Comparison of ENCODE assay signal across 19 cellular contexts in the genomic region with DNA sequence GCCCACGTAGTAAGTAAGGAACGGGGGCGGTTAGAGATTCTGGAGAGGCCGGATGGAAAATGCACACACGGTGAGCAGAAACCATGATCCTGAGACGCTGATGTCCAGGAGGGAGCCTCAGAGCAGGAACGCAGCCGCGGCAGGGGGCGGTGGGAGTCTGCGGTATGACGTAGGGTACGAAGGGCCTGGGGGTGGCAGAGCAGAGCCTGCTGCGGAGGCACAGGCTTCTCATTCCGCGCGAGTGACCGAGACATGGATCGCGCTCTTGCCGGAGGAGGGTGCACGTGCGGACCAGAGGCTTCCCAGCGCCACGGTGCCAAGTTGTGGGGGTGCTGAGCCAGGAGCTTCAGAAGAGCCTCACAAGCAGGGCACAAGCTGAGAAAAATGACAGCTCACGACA.
DNase-seq lines count a peak whose midpoint lies in the region; ATAC-seq and TF ChIP-seq lines count a peak whose summit lies in the region.
"Had no signal": no experiment of that assay in that cellular context is flagged by ENCODE, and none has a peak within 500 bp of the region (broad histone marks: within the 10 kb centered on the region; RNA-seq: fewer than 3 reads in every experiment).

No MANE protein-coding gene starts in this region.

- H3K27me3 ChIP-seq in cardiac muscle cell (no peaks in the 10 kb centered on the region), heart left ventricle (no peaks in the 10 kb centered on the region), dorsolateral prefrontal cortex (no peaks in the 10 kb centered on the region), mesendoderm (ENCODE audit: insufficient read depth, low read length, poor library complexity) (no peaks in the 10 kb centered on the region)

- H3K27ac ChIP-seq in cardiac muscle cell (peak overlapping the region; percentile 91), heart left ventricle (no peak overlapping the region), dorsolateral prefrontal cortex (no peak overlapping the region), mesendoderm (ENCODE audit: low read depth, low read length) (no peak overlapping the region)
- H3K27ac ChIP-seq: 22Rv1, GM23248, KMS-11, PC-9 had no signal

- H3K4me2 ChIP-seq in mesendoderm (ENCODE audit: low read length) = peak overlapping the region; percentile 86
- H3K4me2 ChIP-seq: KMS-11, PC-9 had no signal

- 95 to 99% (median 96%) methylated on average over 26 of the region's 26 CpGs for WGBS in heart left ventricle, 4 donors
- no CpG with 5 or more reads among the region's 26 CpGs for WGBS in mesendoderm (ENCODE audit: extremely low coverage, insufficient coverage, low lambda C conversion rate)

- no peak overlapping the region for H2BK15ac ChIP-seq in mesendoderm (replicated peaks; ENCODE audit: low read depth)

- TF ChIP-seq CTCF in cardiac muscle cell (IDR thresholded peaks at IDR 0.05; ENCODE audit: low read depth, low read length) (no peak), heart left ventricle (IDR thresholded peaks at IDR 0.05) (no peak), dorsolateral prefrontal cortex (IDR thresholded peaks at IDR 0.05 in 54 of 56, conservative IDR thresholded peaks at IDR 0.05 in 2 of 56; ENCODE audit: low read depth in 1 of 56, partially characterized antibody in 56 of 56) (no peak)

- no peak for TF ChIP-seq POLR2A in heart left ventricle (IDR thresholded peaks at IDR 0.05)

- H2BK120ac ChIP-seq in mesendoderm (ENCODE audit: low read depth, low read length) = no peak overlapping the region

- no peak overlapping the region for H4K8ac ChIP-seq in mesendoderm (ENCODE audit: low read depth, low read length)

- H3K4ac ChIP-seq in mesendoderm (ENCODE audit: low read depth, low read length) = no peak overlapping the region

- DNase-seq in cardiac muscle cell (ENCODE audit: low read depth in 1 of 2, low spot score in 1 of 2) (no peak), heart left ventricle (no peak), dorsolateral prefrontal cortex (peak in 3 of 10 donors; percentile 41 to 75 (median 69)), mesendoderm (peak; percentile 35), activated gamma-delta T cell treated with Interleukin-2 at 50 U/mL for 16 hours (no peak), epidermal melanocyte (ENCODE audit: insufficient read length, low spot score) (no peak)
- DNase-seq: AML-193, DND-41, GDM1, GM23248, NCI-H1417, NCI-H187, NCI-H2227 treated with DMSO at 0.1 percent for 48 hours, NCI-H510A treated with DMSO at 0.1 percent for 48 hours, PC-9 had no signal

- H3K79me1 ChIP-seq in mesendoderm (ENCODE audit: low read length) = no peaks in the 10 kb centered on the region

- no peak overlapping the region for H3K4me3 ChIP-seq in cardiac muscle cell
- no peak overlapping the region for H3K4me3 ChIP-seq in heart left ventricle
- H3K4me3 ChIP-seq in dorsolateral prefrontal cortex = peak overlapping the region in 34 of 59 donors; percentile 3 to 46 (median 24)
- peak overlapping the region; percentile 38 for H3K4me3 ChIP-seq in mesendoderm (ENCODE audit: low read length)
- H3K4me3 ChIP-seq: GM23248, PC-9 had no signal

- no peak overlapping the region for H4K5ac ChIP-seq in mesendoderm (ENCODE audit: low read length)

- H2BK5ac ChIP-seq in mesendoderm (ENCODE audit: low read length) = no peak overlapping the region

- peak overlapping the region; percentile 64 for H3K9ac ChIP-seq in mesendoderm (ENCODE audit: low read length)
- H3K9ac ChIP-seq: GM23248, KMS-11 had no signal

- peak overlapping the region; percentile 52 for H3K23ac ChIP-seq in mesendoderm (ENCODE audit: low read length)

- H3K36me3 ChIP-seq in cardiac muscle cell (no peaks in the 10 kb centered on the region), heart left ventricle (no peaks in the 10 kb centered on the region), mesendoderm (ENCODE audit: control insufficient read depth, insufficient read depth, low read length) (no peaks in the 10 kb centered on the region)

- H3K18ac ChIP-seq in mesendoderm (ENCODE audit: low read length) = peak overlapping the region; percentile 15

- intact Hi-C loops in heart left ventricle (cut with DNase I) = loop anchor here in 1 of 10 donors (10.0 kb wide), 1 partner anchor 464 kb away; no protein-coding TSS in a partner anchor
- intact Hi-C loops in dorsolateral prefrontal cortex (cut with DNase I) = no loop called here

- H3K4me1 ChIP-seq in cardiac muscle cell (ENCODE audit: low read depth) (peaks cover 63% of the 10 kb centered on the region), heart left ventricle (peaks cover 0 to 10% (median 0%) of the 10 kb centered on the region in 12 donors), mesendoderm (ENCODE audit: control insufficient read depth, low read depth, low read length) (no peaks in the 10 kb centered on the region)

- no peaks in the 10 kb centered on the region for H3K9me3 ChIP-seq in cardiac muscle cell (ENCODE audit: low read depth)
- H3K9me3 ChIP-seq in heart left ventricle = no peaks in the 10 kb centered on the region

- no peak for ATAC-seq in heart left ventricle
- ATAC-seq in GM21619 (IDR thresholded peaks at IDR 0.05; ENCODE audit: unreplicated experiment) = no peak
- no peak for ATAC-seq in GM19395 (IDR thresholded peaks at IDR 0.05; ENCODE audit: unreplicated experiment)

- no peaks in the 10 kb centered on the region for H3K79me2 ChIP-seq in mesendoderm (ENCODE audit: control insufficient read depth, insufficient read depth, low read length)

- no peak overlapping the region for H2AK5ac ChIP-seq in mesendoderm (ENCODE audit: low read length)

- H3K56ac ChIP-seq in mesendoderm (ENCODE audit: low read length) = peak overlapping the region; percentile 75

Comparison
In these comparisons a context has a peak if more than half of its experiments do, and no peak if none do; other contexts are left out.
1. H3K4me3 ChIP-seq: peak in dorsolateral prefrontal cortex (34 of 59) and mesendoderm (single experiment); none in cardiac muscle cell (single experiment) and heart left ventricle (0 of 12).